In genomic region chr3:184568918-184569829, GRCh38 we compare ENCODE assay signal across 8 cellular contexts. TPM values are rescaled to one million over a fixed set of nuclear protein-coding genes. Genes with fewer than 3 reads are reported as not detected.
DNase-seq lines count a peak whose midpoint lies in the region; ATAC-seq and TF ChIP-seq lines count a peak whose summit lies in the region.

No MANE protein-coding gene starts in this region.

- DNase-seq in activated CD4-positive, CD25-positive, alpha-beta regulatory T cell (lab: John Stamatoyannopoulos, UW), result no peak
- DNase-seq in Panc1 (ENCODE audit: low read depth, low spot score) (no peak), islet precursor cell (peak; percentile 97), skeletal muscle cell (ENCODE audit: low read depth) (peak; percentile 81), KG1 (lab: John Stamatoyannopoulos, UW) (no peak)
- DNase-seq in central memory CD8-positive, alpha-beta T cell (ENCODE audit: low spot score in 2 of 2), result no peak

- in situ Hi-C loops in Panc1 (cut with HindIII; ENCODE audit: low pct_unique_long_range_greater_than_20kb, low sequenced_read_pairs), result no loop called here

- intact Hi-C loops in Panc1 (cut with micrococcal nuclease; ENCODE audit: unreplicated experiment), result no loop called here

- H3K27me3 ChIP-seq in Panc1 (ENCODE audit: control insufficient read depth, insufficient read depth, low read length), result no peaks in the 10 kb centered on the region

- peak; percentile 11 to 19 for ATAC-seq in activated CD4-positive, CD25-positive, alpha-beta regulatory T cell treated with anti-CD3 and anti-CD28 coated beads, Interleukin-2, amount 50 U/mL, for 24 hours
- ATAC-seq in Panc1 (peak; percentile 44), HG03108 (IDR thresholded peaks at IDR 0.05; ENCODE audit: unreplicated experiment) (no peak)
- no peak for ATAC-seq in central memory CD8-positive, alpha-beta T cell (replicated peaks; ENCODE audit: extremely low read depth, poor library complexity, severe bottlenecking)

- no peaks in the 10 kb centered on the region for H3K36me3 ChIP-seq in Panc1 (ENCODE audit: control insufficient read depth, insufficient read depth, low read length)

- H3K9me3 Mint-ChIP-seq in central memory CD8-positive, alpha-beta T cell, result no peaks in the 10 kb centered on the region

- H3K36me3 Mint-ChIP-seq in central memory CD8-positive, alpha-beta T cell (ENCODE audit: insufficient read depth), result no peaks in the 10 kb centered on the region

- POLR2A ChIA-PET in Panc1 (lab: Charles Lee), result no interaction called here

- peaks cover 21% of the 10 kb centered on the region for H3K4me1 ChIP-seq in Panc1 (ENCODE audit: control insufficient read depth, insufficient read depth, low read length)

- H3K4me3 Mint-ChIP-seq in central memory CD8-positive, alpha-beta T cell, result peak overlapping the region; percentile 46

- H3K27ac ChIP-seq in Panc1 (ENCODE audit: low read length), result no peak overlapping the region

- no TSS peak for BruUV-seq in Panc1 (replicated peaks; lab: Mats Ljungman, UMichigan)

- peaks cover 88% of the 10 kb centered on the region for H3K27me3 Mint-ChIP-seq in central memory CD8-positive, alpha-beta T cell

- no peak overlapping the region for H3K27ac Mint-ChIP-seq in central memory CD8-positive, alpha-beta T cell (ENCODE audit: low read depth)

- TF ChIP-seq CTCF in Panc1 (IDR thresholded peaks at IDR 0.05), result no peak

- CTCF ChIA-PET in Panc1 (lab: Charles Lee), result interaction anchor here (0.7 kb wide), 1 partner anchor 117 kb away, joined by 3 read pairs; no protein-coding TSS in a partner anchor

- H3K4me3 ChIP-seq in Panc1 (ENCODE audit: low read depth in 2 of 2, low read length in 2 of 2) (peak overlapping the region; percentile 44 to 53), skeletal muscle cell (ENCODE audit: low read depth, low read length) (peak overlapping the region; percentile 43)

- H3K9me3 ChIP-seq in Panc1 (ENCODE audit: control insufficient read depth, insufficient read depth, low read depth, low read length), result no peaks in the 10 kb centered on the region

- H3K4me1 Mint-ChIP-seq in central memory CD8-positive, alpha-beta T cell, result no peaks in the 10 kb centered on the region

RNA-seq across cellular contexts. Expression of gene EPHB3, which starts 7.6 kb away (rescaled TPM):
- 6.0 TPM for total RNA-seq in Panc1 (2021; ENCODE audit: unreplicated experiment)
- polyA plus RNA-seq in Panc1 (2012; ENCODE audit: insufficient read length), result 9.6 TPM

Comparison
In these comparisons a context has a peak if more than half of its experiments do, and no peak if none do; other contexts are left out.
1. ATAC-seq: peak in activated CD4-positive, CD25-positive, alpha-beta regulatory T cell treated with anti-CD3 and anti-CD28 coated beads, Interleukin-2, amount 50 U/mL, for 24 hours (2 of 2) and Panc1 (single experiment); none in central memory CD8-positive, alpha-beta T cell (single experiment) and HG03108 (single experiment).
2. DNase-seq: peak in islet precursor cell (single experiment) and skeletal muscle cell (single experiment); none in activated CD4-positive, CD25-positive, alpha-beta regulatory T cell (0 of 4), Panc1 (single experiment), central memory CD8-positive, alpha-beta T cell (0 of 2) and KG1 (single experiment).